ENCODE assay signal across 16 cellular contexts in the genomic region with DNA sequence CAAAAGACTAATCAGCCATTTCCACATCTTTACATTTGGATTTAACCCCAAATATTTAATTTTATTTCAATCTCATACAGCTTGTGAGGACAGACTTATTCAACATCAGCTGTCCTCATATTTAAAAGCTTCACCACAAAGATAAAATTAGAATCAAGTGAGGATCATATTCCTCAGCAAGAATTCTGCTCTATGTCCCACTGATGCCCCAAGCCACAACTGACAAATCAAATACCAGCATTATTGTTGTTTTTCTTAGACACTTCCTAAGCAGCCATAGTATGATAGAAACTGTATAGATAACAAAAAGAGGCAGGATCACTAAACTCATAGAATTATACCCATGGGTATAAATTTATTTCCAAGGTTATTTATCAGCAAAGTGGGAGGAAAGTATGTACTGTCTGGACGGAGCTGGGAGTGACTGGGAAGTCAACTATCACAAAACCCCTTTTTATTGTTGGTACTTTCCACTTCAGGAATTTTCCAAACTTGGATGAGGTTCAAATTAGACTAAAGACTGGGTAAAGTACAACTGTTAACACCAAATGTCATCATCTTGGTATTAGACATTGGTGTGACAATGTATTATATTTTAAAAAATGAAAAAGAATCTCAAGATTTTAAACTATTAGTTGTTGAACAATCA.
DNase-seq lines count a peak whose midpoint lies in the region; TF ChIP-seq lines count a peak whose summit lies in the region.
"Had no signal": no experiment of that assay in that cellular context is flagged by ENCODE, and none has a peak within 500 bp of the region (broad histone marks: within the 10 kb centered on the region; RNA-seq: fewer than 3 reads in every experiment).

No MANE protein-coding gene starts in this region.

- DNase-seq in DMS 273 (lab: John Stamatoyannopoulos, UW; ENCODE audit: unreplicated experiment) (peak; percentile 13), DMS 273 treated with DMSO at 0.1 percent for 48 hours (lab: John Stamatoyannopoulos, UW) (no peak), foreskin melanocyte (peak; percentile 73), 8988T (no peak), DMS53 (lab: John Stamatoyannopoulos, UW) (no peak)
- no peak for DNase-seq in central memory CD4-positive, alpha-beta T cell
- no peak for DNase-seq in activated CD4-positive, alpha-beta T cell treated with anti-CD3 and anti-CD28 coated beads for 48 hours
- DNase-seq: CD4-positive, alpha-beta T cell; glutamatergic neuron; NCI-H446 treated with DMSO at 0.1 percent for 48 hours; occipital lobe; SIG-M5 had no signal

- no peak overlapping the region for H3K9ac ChIP-seq in parathyroid adenoma

- TF ChIP-seq CTCF in parathyroid adenoma (IDR thresholded peaks at IDR 0.05), result no peak

- H3K27me3 ChIP-seq in parathyroid adenoma (ENCODE audit: control insufficient read depth, insufficient read depth, low read length), result no peaks in the 10 kb centered on the region
- H3K27me3 ChIP-seq: breast epithelium, suprapubic skin had no signal

- no peak overlapping the region for H2AFZ ChIP-seq in parathyroid adenoma

- H3K36me3 ChIP-seq in parathyroid adenoma (ENCODE audit: control insufficient read depth, insufficient read depth, low read length), result no peaks in the 10 kb centered on the region
- H3K36me3 ChIP-seq: breast epithelium, suprapubic skin had no signal

- no peak overlapping the region for H3K4me2 ChIP-seq in parathyroid adenoma (ENCODE audit: low read length)

- H3K4me3 ChIP-seq in parathyroid adenoma (ENCODE audit: low read depth, low read length), result peak overlapping the region; percentile 3
- H3K4me3 ChIP-seq: breast epithelium, suprapubic skin had no signal

- no peaks in the 10 kb centered on the region for H3K79me2 ChIP-seq in parathyroid adenoma

- H3K27ac ChIP-seq in parathyroid adenoma, result peak overlapping the region; percentile 81
- H3K27ac ChIP-seq: 22Rv1, breast epithelium, suprapubic skin had no signal

- H3K4me1 ChIP-seq in parathyroid adenoma, result peaks cover 40% of the 10 kb centered on the region
- H3K4me1 ChIP-seq: breast epithelium had no signal

- no peaks in the 10 kb centered on the region for H3K9me3 ChIP-seq in parathyroid adenoma (ENCODE audit: control insufficient read depth, low read length)
- H3K9me3 ChIP-seq: breast epithelium, suprapubic skin had no signal

Comparison
In these comparisons a context has a peak if more than half of its experiments do, and no peak if none do; other contexts are left out.
1. DNase-seq: peak in DMS 273 (single experiment) and foreskin melanocyte (single experiment); none in DMS 273 treated with DMSO at 0.1 percent for 48 hours (single experiment), 8988T (single experiment), central memory CD4-positive, alpha-beta T cell (single experiment), DMS53 (single experiment) and activated CD4-positive, alpha-beta T cell treated with anti-CD3 and anti-CD28 coated beads for 48 hours (single experiment).